In the genomic region with DNA sequence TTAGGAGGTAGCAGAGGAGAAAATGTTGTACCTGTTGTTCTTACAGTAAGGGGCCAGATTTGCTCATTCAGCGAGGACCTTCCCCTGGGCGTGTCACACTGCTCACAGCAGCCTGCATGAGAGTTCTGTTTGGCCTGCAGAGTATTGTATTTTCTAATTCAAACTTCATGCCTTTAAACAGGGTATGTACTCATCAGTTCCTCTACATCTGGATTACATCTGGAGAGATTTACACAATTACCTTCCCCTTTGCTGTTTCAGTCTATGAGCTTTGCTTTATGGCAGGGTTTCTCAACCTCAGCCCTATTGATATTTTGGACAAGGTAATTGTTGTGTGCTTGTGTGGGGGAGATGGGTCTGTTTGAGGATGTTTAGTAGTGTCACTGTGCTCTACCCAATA, we compare ENCODE assay signal across 26 cellular contexts.
"Had no signal": no experiment of that assay in that cellular context is flagged by ENCODE, and none has a peak within 500 bp of the region (broad histone marks: within the 10 kb centered on the region; RNA-seq: fewer than 3 reads in every experiment).

No MANE protein-coding gene starts in this region.

- H3K27ac ChIP-seq: esophagus muscularis mucosa, prostate gland, right atrium auricular region, stomach, testis, tibial artery had no signal

- FAIRE-seq: colon, endothelial cell of umbilical vein, frontal cortex, keratinocyte had no signal

- H3K4me1 Mint-ChIP-seq: memory B cell, naive B cell, neural crest cell had no signal

- H3K27ac Mint-ChIP-seq: endodermal cell; memory B cell; naive B cell; natural killer cell treated with Interleukin-12 subunit alpha and Interleukin-12 subunit beta and Interleukin-15 and Interleukin-18, amount 100 ng/mL, for 72 hours; stimulated activated effector memory CD8-positive, alpha-beta T cell treated with anti-CD3 and anti-CD28 coated beads, Interleukin-12 subunit alpha, Interleukin-12 subunit beta, amount 100 ng/mL, for 72 hours; type B pancreatic cell had no signal

- DNase-seq: effector CD8-positive, alpha-beta T cell; endodermal cell; left ventricle myocardium superior; mucosa of descending colon; naive B cell; stimulated activated CD4-positive, alpha-beta T cell treated with anti-CD3 and anti-CD28 coated beads, Interleukin-12 subunit alpha, Interleukin-12 subunit beta, amount 100 ng/mL, for 4 hours; stimulated activated CD4-positive, alpha-beta T cell treated with anti-CD3 and anti-CD28 coated beads, Interleukin-1b, Interleukin-23, amount 100 ng/mL, for 48 hours; stimulated activated CD4-positive, alpha-beta T cell treated with anti-CD3 and anti-CD28 coated beads, Interleukin-4, amount 100 ng/mL, for 24 hours; stimulated activated naive CD4-positive, alpha-beta T cell treated with Interleukin-2 at 50 U/mL for 16 hours; stomach; testis; tibial artery had no signal

- H3K4me3 ChIP-seq: esophagus muscularis mucosa, lung, mucosa of descending colon, prostate gland, right atrium auricular region, smooth muscle cell, stomach, testis, tibial artery had no signal

- H3K4me3 Mint-ChIP-seq: endodermal cell; memory B cell; naive B cell; natural killer cell treated with Interleukin-12 subunit alpha and Interleukin-12 subunit beta and Interleukin-15 and Interleukin-18, amount 100 ng/mL, for 72 hours; neural crest cell; stimulated activated effector memory CD8-positive, alpha-beta T cell treated with anti-CD3 and anti-CD28 coated beads, Interleukin-12 subunit alpha, Interleukin-12 subunit beta, amount 100 ng/mL, for 72 hours; type B pancreatic cell had no signal

- H3K36me3 Mint-ChIP-seq: memory B cell; naive B cell; natural killer cell treated with Interleukin-12 subunit alpha and Interleukin-12 subunit beta and Interleukin-15 and Interleukin-18, amount 100 ng/mL, for 72 hours; stimulated activated effector memory CD8-positive, alpha-beta T cell treated with anti-CD3 and anti-CD28 coated beads, Interleukin-12 subunit alpha, Interleukin-12 subunit beta, amount 100 ng/mL, for 72 hours; type B pancreatic cell had no signal

- H3K9me3 Mint-ChIP-seq: endodermal cell; natural killer cell treated with Interleukin-12 subunit alpha and Interleukin-12 subunit beta and Interleukin-15 and Interleukin-18, amount 100 ng/mL, for 72 hours; neural crest cell; stimulated activated effector memory CD8-positive, alpha-beta T cell treated with anti-CD3 and anti-CD28 coated beads, Interleukin-12 subunit alpha, Interleukin-12 subunit beta, amount 100 ng/mL, for 72 hours; type B pancreatic cell had no signal

- H3K27me3 Mint-ChIP-seq: naive B cell had no signal
